In genomic region chr3:18363367-18363766, GRCh38 we compare ENCODE assay signal across 16 cellular contexts.
DNase-seq lines count a peak whose midpoint lies in the region; ATAC-seq and TF ChIP-seq lines count a peak whose summit lies in the region.
"Had no signal": no experiment of that assay in that cellular context is flagged by ENCODE, and none has a peak within 500 bp of the region (broad histone marks: within the 10 kb centered on the region; RNA-seq: fewer than 3 reads in every experiment).

No MANE protein-coding gene starts in this region.

- H3K4me3 Mint-ChIP-seq in activated T-cell treated with anti-CD3 and anti-CD28 coated beads, Interleukin-2, amount 50 U/mL, for 24 hours = no peak overlapping the region
- H3K4me3 Mint-ChIP-seq in GM23338 (no peak overlapping the region), WTC11 (no peak overlapping the region)
- H3K4me3 Mint-ChIP-seq in naive thymus-derived CD4-positive, alpha-beta T cell = peak overlapping the region in 1 of 10 donors; percentile 15
- H3K4me3 Mint-ChIP-seq: CD4-positive, CD25-positive, alpha-beta regulatory T cell had no signal

- H3K27ac Mint-ChIP-seq in activated T-cell treated with anti-CD3 and anti-CD28 coated beads, Interleukin-2, amount 50 U/mL, for 24 hours = peak overlapping the region; percentile 83
- H3K27ac Mint-ChIP-seq in GM23338 (0 out of 2 replicates have a peak overlapping the region, but pooled peaks have one; percentile 64), WTC11 (peak overlapping the region; percentile 18; the same call in 1 of the 2 replicates)
- H3K27ac Mint-ChIP-seq in naive thymus-derived CD4-positive, alpha-beta T cell = peak overlapping the region; percentile 17 to 88 (median 73)

- no peaks in the 10 kb centered on the region for H3K27me3 ChIP-seq in GM23338 (ENCODE audit: insufficient read depth)
- no peaks in the 10 kb centered on the region for H3K27me3 ChIP-seq in naive thymus-derived CD4-positive, alpha-beta T cell (ENCODE audit: control insufficient read depth in 2 of 2, insufficient read depth in 2 of 2, low read length in 2 of 2)
- no peaks in the 10 kb centered on the region for H3K27me3 ChIP-seq in mammary epithelial cell (ENCODE audit: insufficient read depth, low read length)

- peaks cover 96% of the 10 kb centered on the region for H3K36me3 Mint-ChIP-seq in activated T-cell treated with anti-CD3 and anti-CD28 coated beads, Interleukin-2, amount 50 U/mL, for 24 hours (ENCODE audit: low read depth)
- H3K36me3 Mint-ChIP-seq in GM23338 (ENCODE audit: low read depth) (no peaks in the 10 kb centered on the region), WTC11 (0 out of 2 replicates have a peak, but pooled peaks cover 5% of the 10 kb centered on the region)
- H3K36me3 Mint-ChIP-seq in naive thymus-derived CD4-positive, alpha-beta T cell = peaks cover 35 to 65% (median 53%) of the 10 kb centered on the region in 5 donors

- H3K36me3 ChIP-seq in GM23338 (ENCODE audit: insufficient read depth) = no peaks in the 10 kb centered on the region
- H3K36me3 ChIP-seq in naive thymus-derived CD4-positive, alpha-beta T cell (ENCODE audit: control insufficient read depth in 2 of 3, insufficient read depth in 3 of 3, low read length in 3 of 3) = peaks cover 0 to 25% (median 22%) of the 10 kb centered on the region in 3 experiments
- H3K36me3 ChIP-seq in mammary epithelial cell (ENCODE audit: insufficient read depth, low read length) = no peaks in the 10 kb centered on the region

- 0 out of 4 replicates have a peak, but pooled peaks of 1 of the 2 experiments have one; percentile 17 for TF ChIP-seq CTCF in GM23338 (conservative IDR thresholded peaks at IDR 0.05; ENCODE audit: low read depth in 2 of 2)
- no peak for TF ChIP-seq CTCF in WTC11 (IDR thresholded peaks at IDR 0.05)
- TF ChIP-seq CTCF in mammary epithelial cell (conservative IDR thresholded peaks at IDR 0.05 in 1 of 2, IDR thresholded peaks at IDR 0.05 in 1 of 2; ENCODE audit: extremely low read depth in 1 of 2, insufficient read depth in 1 of 2, low read depth in 1 of 2, low read length in 2 of 2) = no peak

- H3K9me2 ChIP-seq in GM23338 (ENCODE audit: insufficient read depth) = no peaks in the 10 kb centered on the region

- in situ Hi-C loops in mammary epithelial cell (cut with MboI; ENCODE audit: low sequenced_read_pairs in 2 of 2) = no loop called here

- 87% methylated on average over 2 of the region's 2 CpGs for WGBS in mammary epithelial cell (ENCODE audit: low coverage, missing lambda C conversion rate)

- CTCF ChIA-PET in WTC11 (lab: Charles Lee) = interaction anchor here (1.1 to 1.2 kb wide), 2 partner anchors 8 to 469 kb away, joined by 3 to 6 read pairs; no protein-coding TSS in a partner anchor
- CTCF ChIA-PET in naive thymus-derived CD4-positive, alpha-beta T cell (lab: Charles Lee) = no interaction called here
- CTCF ChIA-PET in mammary epithelial cell (lab: Charles Lee; ENCODE audit: low non-redundant PET) = no interaction called here

- H3K27ac ChIP-seq in GM23338 (ENCODE audit: low read depth) (no peak overlapping the region), mammary epithelial cell (ENCODE audit: insufficient read depth, low read depth, low read length) (no peak overlapping the region)
- no peak overlapping the region for H3K27ac ChIP-seq in naive thymus-derived CD4-positive, alpha-beta T cell (ENCODE audit: low read depth, low read length)
- H3K27ac ChIP-seq: HL-60 had no signal

- H4K20me1 ChIP-seq in GM23338 (replicated peaks; ENCODE audit: insufficient read depth) (no peaks in the 10 kb centered on the region), mammary epithelial cell (ENCODE audit: insufficient read depth, low read length) (no peaks in the 10 kb centered on the region)

- peak; percentile 66 for ATAC-seq in GM23338
- peak; percentile 65 for ATAC-seq in WTC11
- no peak for ATAC-seq in naive thymus-derived CD4-positive, alpha-beta T cell

- H3K79me2 ChIP-seq in GM23338 (replicated peaks; ENCODE audit: insufficient read depth) (no peaks in the 10 kb centered on the region), mammary epithelial cell (ENCODE audit: insufficient read depth, low read length) (no peaks in the 10 kb centered on the region)

- no peak overlapping the region for H3K4me2 ChIP-seq in GM23338
- no peak overlapping the region for H3K4me2 ChIP-seq in mammary epithelial cell (ENCODE audit: insufficient read depth, low read depth, low read length)

- POLR2A ChIA-PET in WTC11 (lab: Charles Lee) = no interaction called here
- POLR2A ChIA-PET in naive thymus-derived CD4-positive, alpha-beta T cell (lab: Charles Lee) = no interaction called here

- H3K4me3 ChIP-seq in GM23338 (no peak overlapping the region), mammary epithelial cell (replicated peaks in 1 of 3; ENCODE audit: insufficient read depth in 1 of 3, low read depth in 2 of 3, low read length in 3 of 3) (no peak overlapping the region)
- no peak overlapping the region for H3K4me3 ChIP-seq in naive thymus-derived CD4-positive, alpha-beta T cell (ENCODE audit: low read length)

- H3K9me3 ChIP-seq in naive thymus-derived CD4-positive, alpha-beta T cell (ENCODE audit: control insufficient read depth in 2 of 3, low read length in 3 of 3) = no peaks in the 10 kb centered on the region
- H3K9me3 ChIP-seq in mammary epithelial cell (replicated peaks; ENCODE audit: insufficient read depth, low read length) = no peaks in the 10 kb centered on the region

- H3K4me1 ChIP-seq in GM23338 (ENCODE audit: insufficient read depth) = peaks cover 18% of the 10 kb centered on the region
- H3K4me1 ChIP-seq in naive thymus-derived CD4-positive, alpha-beta T cell (ENCODE audit: control insufficient read depth in 2 of 2, insufficient read depth in 2 of 2, low read length in 2 of 2) = peaks cover 0 to 11% of the 10 kb centered on the region in 2 donors
- H3K4me1 ChIP-seq in mammary epithelial cell (ENCODE audit: insufficient read depth, low read length) = no peaks in the 10 kb centered on the region

- dilution Hi-C loops in mammary epithelial cell (cut with HindIII; ENCODE audit: low sequenced_read_pairs) = no loop called here

- DNase-seq in activated T-cell treated with anti-CD3 and anti-CD28 coated beads, Interleukin-2, amount 50 U/mL, for 24 hours = no peak
- DNase-seq in activated T-cell treated with anti-CD3 and anti-CD28 coated beads for 4 hours = no peak
- no peak for DNase-seq in GM23338 (ENCODE audit: low spot score)
- DNase-seq in WTC11 (ENCODE audit: low spot score) = no peak
- no peak for DNase-seq in naive thymus-derived CD4-positive, alpha-beta T cell
- DNase-seq in mammary epithelial cell = no peak
- DNase-seq in SK-N-DZ (ENCODE audit: low spot score) = no peak
- DNase-seq: ACHN; CD4-positive, CD25-positive, alpha-beta regulatory T cell; GF-D8; KBM-7; NCI-H1092 treated with DMSO at 0.1 percent for 48 hours; NCI-H1694 treated with DMSO at 0.1 percent for 48 hours; NCI-H446 treated with DMSO at 0.1 percent for 48 hours; NCI-H774 had no signal

- no peaks in the 10 kb centered on the region for H3K27me3 Mint-ChIP-seq in activated T-cell treated with anti-CD3 and anti-CD28 coated beads, Interleukin-2, amount 50 U/mL, for 24 hours
- no peaks in the 10 kb centered on the region for H3K27me3 Mint-ChIP-seq in GM23338 (ENCODE audit: insufficient read depth, low read depth, poor library complexity)
- H3K27me3 Mint-ChIP-seq in WTC11 (ENCODE audit: low read depth) = no peaks in the 10 kb centered on the region
- H3K27me3 Mint-ChIP-seq in naive thymus-derived CD4-positive, alpha-beta T cell = no peaks in the 10 kb centered on the region
- H3K27me3 Mint-ChIP-seq: CD4-positive, CD25-positive, alpha-beta regulatory T cell had no signal

- BruUV-seq in mammary epithelial cell (replicated peaks; lab: Mats Ljungman, UMichigan) = no TSS peak

- intact Hi-C loops in naive thymus-derived CD4-positive, alpha-beta T cell (cut with micrococcal nuclease) = no loop called here
- intact Hi-C loops in mammary epithelial cell (cut with micrococcal nuclease) = no loop called here

- no peaks in the 10 kb centered on the region for H3K9me3 Mint-ChIP-seq in activated T-cell treated with anti-CD3 and anti-CD28 coated beads, Interleukin-2, amount 50 U/mL, for 24 hours
- H3K9me3 Mint-ChIP-seq in GM23338 = no peaks in the 10 kb centered on the region
- no peaks in the 10 kb centered on the region for H3K9me3 Mint-ChIP-seq in WTC11
- H3K9me3 Mint-ChIP-seq in naive thymus-derived CD4-positive, alpha-beta T cell = peaks cover 0 to 1% (median 0%) of the 10 kb centered on the region in 11 donors
- H3K9me3 Mint-ChIP-seq: CD4-positive, CD25-positive, alpha-beta regulatory T cell had no signal

- H2AFZ ChIP-seq in GM23338 = no peak overlapping the region
- no peak overlapping the region for H2AFZ ChIP-seq in mammary epithelial cell (ENCODE audit: low read depth, low read length)

- H3K4me1 Mint-ChIP-seq in activated T-cell treated with anti-CD3 and anti-CD28 coated beads, Interleukin-2, amount 50 U/mL, for 24 hours (ENCODE audit: low read depth) = peaks cover 71% of the 10 kb centered on the region
- H3K4me1 Mint-ChIP-seq in GM23338 (peaks cover 23% of the 10 kb centered on the region), WTC11 (peaks cover 25% of the 10 kb centered on the region)
- peaks cover 30 to 96% (median 85%) of the 10 kb centered on the region in 7 donors for H3K4me1 Mint-ChIP-seq in naive thymus-derived CD4-positive, alpha-beta T cell

- H3F3A ChIP-seq in GM23338 (replicated peaks; ENCODE audit: low read depth) = no peaks in the 10 kb centered on the region

- no peak overlapping the region for H3K9ac ChIP-seq in mammary epithelial cell (ENCODE audit: insufficient read depth, low read length)

TF ChIP-seq in GM23338, 12 proteins besides CTCF, POLR2A, EP300 and RAD21 (continues in another document):
- TF ChIP-seq ZNF331 (CRISPR knock-in tag; IDR thresholded peaks at IDR 0.05; ENCODE audit: low read depth) (no peak), CREB1 (CRISPR knock-in tag; IDR thresholded peaks at IDR 0.05; ENCODE audit: low read depth) (no peak)

TF ChIP-seq in WTC11, 78 proteins besides CTCF, POLR2A, EP300 and RAD21 (continues in another document):
- no peak for TF ChIP-seq JAZF1 (CRISPR knock-in tag; IDR thresholded peaks at IDR 0.05)
- TF ChIP-seq ZMAT4 (CRISPR knock-in tag; IDR thresholded peaks at IDR 0.05) = no peak
- TF ChIP-seq JUN (CRISPR knock-in tag; IDR thresholded peaks at IDR 0.05) = no peak
- no peak for TF ChIP-seq NFYB (CRISPR knock-in tag; conservative IDR thresholded peaks at IDR 0.05; ENCODE audit: low read depth)

Comparison
In these comparisons a context has a peak if more than half of its experiments do, and no peak if none do; other contexts are left out.
1. H3K27ac Mint-ChIP-seq: peak in every context shown above with its lines; median percentile 83 in activated T-cell treated with anti-CD3 and anti-CD28 coated beads, Interleukin-2, amount 50 U/mL, for 24 hours; 73 in naive thymus-derived CD4-positive, alpha-beta T cell; 64 in GM23338; 18 in WTC11.